In the genomic region with DNA sequence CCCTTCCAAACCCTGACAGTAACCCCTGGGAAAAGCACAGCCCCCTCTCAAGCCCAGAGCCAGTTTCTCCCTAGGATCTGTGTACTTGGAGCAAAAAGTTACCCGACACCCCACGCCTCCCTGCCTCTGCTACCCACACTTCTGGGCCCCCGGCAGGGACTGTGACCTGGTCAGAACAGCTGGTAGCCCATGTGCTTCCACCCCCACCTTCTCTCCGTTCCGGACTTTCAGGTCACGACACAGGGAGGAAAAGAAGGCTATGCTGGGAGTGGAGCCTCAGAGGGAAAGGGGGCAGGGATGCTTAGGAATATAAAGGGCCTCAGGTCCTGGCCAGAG, we compare ENCODE assay signal across 27 cellular contexts. TPM values are rescaled to one million over a fixed set of nuclear protein-coding genes. Genes with fewer than 3 reads are reported as not detected.
"Had no signal": no experiment of that assay in that cellular context is flagged by ENCODE, and none has a peak within 500 bp of the region (broad histone marks: within the 10 kb centered on the region; RNA-seq: fewer than 3 reads in every experiment).

No MANE protein-coding gene starts in this region.

- H3K9ac ChIP-seq: KMS-11 had no signal

- ATAC-seq: T-cell had no signal

- H3K4me3 ChIP-seq: MG63 had no signal

- DNase-seq: activated CD4-positive, alpha-beta memory T cell treated with anti-CD3 and anti-CD28 coated beads, Interleukin-2, amount 10 ng/mL, durations not matched to agents 7 days and 5 days; activated CD4-positive, alpha-beta T cell treated with anti-CD3 and anti-CD28 coated beads, Interleukin-2, amount 50 U/mL, for 1 hour; activated CD4-positive, CD25-positive, alpha-beta regulatory T cell; activated gamma-delta T cell treated with Interleukin-2 at 50 U/mL for 16 hours; activated T-cell treated with anti-CD3 and anti-CD28 coated beads for 4 hours; activated T-cell treated with anti-CD3 and anti-CD28 coated beads, Interleukin-2, amount 50 U/mL, for 48 hours; aorta; central memory CD4-positive, alpha-beta T cell; MV-4-11; NCI-H1092 treated with DMSO at 0.1 percent for 48 hours; NCI-H1436; NCI-H2029 treated with DMSO at 0.1 percent for 48 hours; NCI-H345; NCI-H510A; NCI-H69; SHP77; T-cell; T-helper 2 cell; T1000 had no signal

- H3K4me2 ChIP-seq: KMS-11 had no signal

- H3K36me3 ChIP-seq: MG63 had no signal

- H3K9me3 ChIP-seq: MG63 had no signal

- H3K27ac ChIP-seq: KMS-11, VCaP had no signal

RNA-seq across cellular contexts. Expression of a gene that starts 6.4 kb away (rescaled TPM):
- total RNA-seq: activated CD4-positive, alpha-beta memory T cell treated with anti-CD3 and anti-CD28 coated beads, Interleukin-2, amount 10 ng/mL, durations not matched to agents 7 days and 5 days; activated CD8-positive, alpha-beta memory T cell treated with anti-CD3 and anti-CD28 coated beads for 36 hours; activated T-helper 2 cell treated with anti-CD3 and anti-CD28 coated beads, Interferon-gamma antibody, Interleukin-2, Interleukin-4, amounts not matched to agents 10 μg/mL and 5 μg/mL and 100 μg/mL, durations not matched to agents 14 hours and 24 hours and 36 hours; aorta; bronchial epithelial cell; PC-3; SK-MEL-5; T-cell had no signal
- polyA plus RNA-seq: aorta had no signal

RNA-seq across cellular contexts. Expression of a gene that starts 17.8 kb away (rescaled TPM):
- total RNA-seq: activated CD4-positive, alpha-beta memory T cell treated with anti-CD3 and anti-CD28 coated beads, Interleukin-2, amount 10 ng/mL, durations not matched to agents 7 days and 5 days; activated CD8-positive, alpha-beta memory T cell treated with anti-CD3 and anti-CD28 coated beads for 36 hours; aorta; PC-3; SK-MEL-5; T-cell had no signal
